28 cellular contexts compared by ENCODE assay signal in genomic region chr6:165480916-165481315, GRCh38.
"Had no signal": no experiment of that assay in that cellular context is flagged by ENCODE, and none has a peak within 500 bp of the region (broad histone marks: within the 10 kb centered on the region; RNA-seq: fewer than 3 reads in every experiment).

No MANE protein-coding gene starts in this region.

- H3K27me3 Mint-ChIP-seq: naive B cell; natural killer cell treated with Interleukin-12 subunit alpha and Interleukin-12 subunit beta and Interleukin-15 and Interleukin-18, amount 100 ng/mL, for 72 hours; progenitor cell of endocrine pancreas; stimulated activated naive CD8-positive, alpha-beta T cell treated with anti-CD3 and anti-CD28 coated beads, Interleukin-15, Interleukin-2, amounts not matched to agents 100 ng/mL and 50 ng/mL, for 24 hours had no signal

- H3K9me3 Mint-ChIP-seq: stimulated activated naive CD8-positive, alpha-beta T cell treated with anti-CD3 and anti-CD28 coated beads, Interleukin-15, Interleukin-2, amounts not matched to agents 100 ng/mL and 50 ng/mL, for 24 hours had no signal

- ATAC-seq: heart right ventricle; left cardiac atrium; left lung; lower lobe of right lung; natural killer cell treated with Interleukin-12 subunit alpha and Interleukin-12 subunit beta and Interleukin-15 and Interleukin-18, amount 100 ng/mL, for 72 hours; right cardiac atrium; sciatic nerve; stimulated activated effector memory CD8-positive, alpha-beta T cell treated with anti-CD3 and anti-CD28 coated beads, Interleukin-12 subunit alpha, Interleukin-12 subunit beta, amount 100 ng/mL, for 72 hours; upper lobe of right lung had no signal

- H3K9me3 ChIP-seq: heart right ventricle, left lung, lower lobe of right lung, ovary, spleen, suprapubic skin, thoracic aorta, tibial artery, upper lobe of right lung had no signal

- FAIRE-seq: keratinocyte, urothelium cell line had no signal

- H3K4me3 Mint-ChIP-seq: naive B cell; natural killer cell treated with Interleukin-12 subunit alpha and Interleukin-12 subunit beta and Interleukin-15 and Interleukin-18, amount 100 ng/mL, for 72 hours; stimulated activated effector memory CD8-positive, alpha-beta T cell treated with anti-CD3 and anti-CD28 coated beads, Interleukin-12 subunit alpha, Interleukin-12 subunit beta, amount 100 ng/mL, for 72 hours; stimulated activated naive CD8-positive, alpha-beta T cell treated with anti-CD3 and anti-CD28 coated beads, Interleukin-15, Interleukin-2, amounts not matched to agents 100 ng/mL and 50 ng/mL, for 24 hours had no signal

- H3K36me3 ChIP-seq: left lung, lower lobe of right lung, ovary, spleen, suprapubic skin, thoracic aorta, tibial artery, upper lobe of right lung had no signal

- H3K36me3 Mint-ChIP-seq: naive B cell; natural killer cell treated with Interleukin-12 subunit alpha and Interleukin-12 subunit beta and Interleukin-15 and Interleukin-18, amount 100 ng/mL, for 72 hours; stimulated activated effector memory CD8-positive, alpha-beta T cell treated with anti-CD3 and anti-CD28 coated beads, Interleukin-12 subunit alpha, Interleukin-12 subunit beta, amount 100 ng/mL, for 72 hours had no signal

- H3K4me1 ChIP-seq: left lung, lower lobe of right lung, spleen, suprapubic skin, tibial artery, upper lobe of right lung had no signal

- H3K27ac Mint-ChIP-seq: naive B cell; natural killer cell treated with Interleukin-12 subunit alpha and Interleukin-12 subunit beta and Interleukin-15 and Interleukin-18, amount 100 ng/mL, for 72 hours; progenitor cell of endocrine pancreas; stimulated activated effector memory CD8-positive, alpha-beta T cell treated with anti-CD3 and anti-CD28 coated beads, Interleukin-12 subunit alpha, Interleukin-12 subunit beta, amount 100 ng/mL, for 72 hours; stimulated activated naive CD8-positive, alpha-beta T cell treated with anti-CD3 and anti-CD28 coated beads, Interleukin-15, Interleukin-2, amounts not matched to agents 100 ng/mL and 50 ng/mL, for 24 hours had no signal

- DNase-seq: heart right ventricle; hippocampal formation; kidney glomerular epithelial cell; left cardiac atrium; left lung; lower lobe of right lung; mammary epithelial cell; mesenchymal stem cell; naive B cell; ovary; retina; right cardiac atrium; spleen; stimulated activated CD4-positive, alpha-beta T cell treated with anti-CD3 and anti-CD28 coated beads, Interleukin-4, amount 100 ng/mL, for 24 hours; stimulated activated naive CD4-positive, alpha-beta T cell; tibial artery; trophoblast cell; upper lobe of right lung had no signal

- H3K4me1 Mint-ChIP-seq: naive B cell; stimulated activated effector memory CD8-positive, alpha-beta T cell treated with anti-CD3 and anti-CD28 coated beads, Interleukin-12 subunit alpha, Interleukin-12 subunit beta, amount 100 ng/mL, for 72 hours had no signal

- H3K27ac ChIP-seq: heart right ventricle, left lung, lower lobe of right lung, ovary, skin epidermis, spleen, suprapubic skin, thoracic aorta, tibial artery, upper lobe of right lung had no signal

- H3K4me3 ChIP-seq: heart right ventricle, left lung, lower lobe of right lung, ovary, skin epidermis, spleen, suprapubic skin, thoracic aorta, tibial artery, upper lobe of right lung had no signal

- H3K27me3 ChIP-seq: heart right ventricle, left lung, ovary, spleen, suprapubic skin, tibial artery, upper lobe of right lung had no signal
